In the genomic region with DNA sequence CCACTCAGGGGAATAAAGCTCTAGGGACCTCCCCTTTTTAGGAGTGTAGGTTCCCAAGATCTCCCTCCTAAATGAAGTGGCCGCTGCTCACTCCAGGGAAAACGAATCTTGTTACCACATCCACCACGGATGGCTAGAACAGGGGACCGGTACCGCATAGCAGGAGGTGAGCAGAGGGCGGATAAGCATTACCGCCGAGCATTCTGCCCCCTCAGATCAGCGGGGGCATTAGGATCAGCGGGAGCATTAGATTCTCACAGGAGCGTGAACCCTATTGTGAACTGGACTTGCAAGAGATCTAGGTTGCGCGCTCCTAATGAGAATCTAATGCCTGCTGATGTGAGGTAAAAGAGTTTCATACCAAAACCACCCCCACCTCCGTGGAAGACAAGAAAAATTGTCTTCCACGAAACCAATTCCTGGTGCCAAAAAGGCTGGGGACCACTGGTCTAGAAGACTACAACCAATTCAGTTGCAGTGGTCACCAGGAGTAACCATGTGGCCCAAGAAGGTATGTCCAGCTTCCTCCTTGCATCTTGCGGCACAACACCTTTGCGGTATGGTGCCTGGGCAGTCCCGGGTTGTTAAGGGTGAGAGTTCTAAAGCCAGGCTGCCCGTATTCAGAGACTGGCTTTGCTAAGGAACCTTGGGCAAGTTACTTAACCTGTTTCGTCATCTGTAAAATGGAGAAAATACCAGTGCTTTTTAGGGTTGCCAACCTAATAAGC, we compare ENCODE assay signal across 9 cellular contexts.
DNase-seq lines count a peak whose midpoint lies in the region; TF ChIP-seq lines count a peak whose summit lies in the region.
"Had no signal": no experiment of that assay in that cellular context is flagged by ENCODE, and none has a peak within 500 bp of the region (broad histone marks: within the 10 kb centered on the region; RNA-seq: fewer than 3 reads in every experiment).

No MANE protein-coding gene starts in this region.

- peaks cover 38% of the 10 kb centered on the region for H3K36me3 Mint-ChIP-seq in T-helper 2 cell treated with Interferon-gamma antibody and Interleukin-4, amounts not matched to agents 5 μg/mL and 100 μg/mL, for 36 hours (ENCODE audit: low read depth)

- H3K27ac ChIP-seq in VCaP (peak overlapping the region; percentile 89), stomach smooth muscle (ENCODE audit: low read length) (no peak overlapping the region)

- TF ChIP-seq CTCF in VCaP (conservative IDR thresholded peaks at IDR 0.05), result no peak

- peaks cover 36% of the 10 kb centered on the region for H3K4me1 Mint-ChIP-seq in T-helper 2 cell treated with Interferon-gamma antibody and Interleukin-4, amounts not matched to agents 5 μg/mL and 100 μg/mL, for 36 hours (ENCODE audit: low read depth)

- no peak for TF ChIP-seq POLR2A in erythroblast (IDR thresholded peaks at IDR 0.05; ENCODE audit: low read length)

- no peaks in the 10 kb centered on the region for H3K27me3 ChIP-seq in iPS-15b (ENCODE audit: control insufficient read depth, insufficient read depth, low read length)
- H3K27me3 ChIP-seq in stomach smooth muscle (ENCODE audit: control insufficient read depth in 1 of 2, insufficient read depth in 2 of 2, low read length in 2 of 2), result no peaks in the 10 kb centered on the region

- no peaks in the 10 kb centered on the region for H3K27me3 Mint-ChIP-seq in T-helper 2 cell treated with Interferon-gamma antibody and Interleukin-4, amounts not matched to agents 5 μg/mL and 100 μg/mL, for 36 hours (ENCODE audit: low read depth)

- H3K36me3 ChIP-seq in iPS-15b (ENCODE audit: control insufficient read depth, insufficient read depth, low read length) (peaks cover 4% of the 10 kb centered on the region), stomach smooth muscle (ENCODE audit: control insufficient read depth in 2 of 2, insufficient read depth in 2 of 2, low read length in 2 of 2) (peaks cover 0 to 4% of the 10 kb centered on the region in 2 donors)

- H3K4me3 ChIP-seq in iPS-15b (ENCODE audit: low read depth, low read length) (peak overlapping the region; percentile 80), stomach smooth muscle (ENCODE audit: low read length in 2 of 2) (peak overlapping the region in 1 of 2 donors; percentile 87)

- DNase-seq in T-helper 2 cell treated with Interferon-gamma antibody and Interleukin-4, amounts not matched to agents 5 μg/mL and 100 μg/mL, for 36 hours (ENCODE audit: low spot score), result no peak
- DNase-seq in T-helper 2 cell (no peak), COLO829 (ENCODE audit: low spot score) (no peak), erythroblast (lab: John Stamatoyannopoulos, UW) (no peak), Ammon's horn (ENCODE audit: low spot score) (no peak)
- DNase-seq: NCI-H1694 treated with DMSO at 0.1 percent for 48 hours had no signal

- H3K9ac ChIP-seq in iPS-15b (ENCODE audit: low read depth, low read length) (no peak overlapping the region), stomach smooth muscle (ENCODE audit: low read length in 2 of 2) (peak overlapping the region; percentile 57 to 64)

- H3K4me1 ChIP-seq in iPS-15b (ENCODE audit: control insufficient read depth, insufficient read depth, low read length), result peaks cover 11% of the 10 kb centered on the region
- H3K4me1 ChIP-seq in stomach smooth muscle (ENCODE audit: control insufficient read depth, insufficient read depth, low read length), result peaks cover 12% of the 10 kb centered on the region

- H3K9me3 Mint-ChIP-seq in T-helper 2 cell treated with Interferon-gamma antibody and Interleukin-4, amounts not matched to agents 5 μg/mL and 100 μg/mL, for 36 hours, result no peaks in the 10 kb centered on the region

- H3K27ac Mint-ChIP-seq in T-helper 2 cell treated with Interferon-gamma antibody and Interleukin-4, amounts not matched to agents 5 μg/mL and 100 μg/mL, for 36 hours, result peak overlapping the region; percentile 99

- H3K9me3 ChIP-seq in iPS-15b (ENCODE audit: control insufficient read depth, insufficient read depth, low read length), result no peaks in the 10 kb centered on the region
- no peaks in the 10 kb centered on the region for H3K9me3 ChIP-seq in stomach smooth muscle (ENCODE audit: control insufficient read depth in 2 of 2, low read length in 2 of 2)

- peak overlapping the region; percentile 97 for H3K4me3 Mint-ChIP-seq in T-helper 2 cell treated with Interferon-gamma antibody and Interleukin-4, amounts not matched to agents 5 μg/mL and 100 μg/mL, for 36 hours
